ENCODE assay signal across 16 cellular contexts in genomic region chr14:54715244-54715643, GRCh38.
DNase-seq lines count a peak whose midpoint lies in the region; ATAC-seq and TF ChIP-seq lines count a peak whose summit lies in the region.
"Had no signal": no experiment of that assay in that cellular context is flagged by ENCODE, and none has a peak within 500 bp of the region (broad histone marks: within the 10 kb centered on the region; RNA-seq: fewer than 3 reads in every experiment).

No MANE protein-coding gene starts in this region.

- H3K4me3 Mint-ChIP-seq in progenitor cell of endocrine pancreas (ENCODE audit: low read depth), result no peak overlapping the region
- H3K4me3 Mint-ChIP-seq: CD4-positive, CD25-positive, alpha-beta regulatory T cell; stimulated activated effector memory CD8-positive, alpha-beta T cell treated with anti-CD3 and anti-CD28 coated beads, Interleukin-12 subunit alpha, Interleukin-12 subunit beta, amount 100 ng/mL, for 72 hours had no signal

- TF ChIP-seq CTCF in AG10803 (conservative IDR thresholded peaks at IDR 0.05; ENCODE audit: low read length) (peak; percentile 42), choroid plexus epithelial cell (conservative IDR thresholded peaks at IDR 0.05; ENCODE audit: low read depth, low read length) (peak; percentile 48), progenitor cell of endocrine pancreas (IDR thresholded peaks at IDR 0.05; ENCODE audit: unreplicated experiment) (no peak)

- no peaks in the 10 kb centered on the region for H3K36me3 Mint-ChIP-seq in progenitor cell of endocrine pancreas (ENCODE audit: insufficient read depth)
- H3K36me3 Mint-ChIP-seq: stimulated activated effector memory CD8-positive, alpha-beta T cell treated with anti-CD3 and anti-CD28 coated beads, Interleukin-12 subunit alpha, Interleukin-12 subunit beta, amount 100 ng/mL, for 72 hours had no signal

- H3K4me1 Mint-ChIP-seq in progenitor cell of endocrine pancreas (ENCODE audit: low read depth), result no peaks in the 10 kb centered on the region
- H3K4me1 Mint-ChIP-seq: stimulated activated effector memory CD8-positive, alpha-beta T cell treated with anti-CD3 and anti-CD28 coated beads, Interleukin-12 subunit alpha, Interleukin-12 subunit beta, amount 100 ng/mL, for 72 hours had no signal

- H3K27me3 Mint-ChIP-seq in progenitor cell of endocrine pancreas, result no peaks in the 10 kb centered on the region

- H3K4me3 ChIP-seq in AG10803 (ENCODE audit: low read length) (no peak overlapping the region), choroid plexus epithelial cell (ENCODE audit: low read depth, low read length) (no peak overlapping the region)
- H3K4me3 ChIP-seq: prostate gland had no signal

- peaks cover 4% of the 10 kb centered on the region for H3K9me3 Mint-ChIP-seq in progenitor cell of endocrine pancreas (ENCODE audit: low read depth)
- H3K9me3 Mint-ChIP-seq: stimulated activated effector memory CD8-positive, alpha-beta T cell treated with anti-CD3 and anti-CD28 coated beads, Interleukin-12 subunit alpha, Interleukin-12 subunit beta, amount 100 ng/mL, for 72 hours had no signal

- DNase-seq in AG10803 (ENCODE audit: low read depth) (peak; percentile 36), M059J (ENCODE audit: low read depth) (peak; percentile 37), choroid plexus epithelial cell (ENCODE audit: low read depth) (peak; percentile 42), progenitor cell of endocrine pancreas (ENCODE audit: low spot score, unreplicated experiment) (no peak), NCI-H1105 (lab: John Stamatoyannopoulos, UW) (no peak), NAMALWA (ENCODE audit: low spot score) (no peak)
- no peak for DNase-seq in activated CD4-positive, alpha-beta T cell treated with anti-CD3 and anti-CD28 coated beads for 4 hours
- DNase-seq: activated CD4-positive, alpha-beta T cell treated with anti-CD3 and anti-CD28 coated beads for 48 hours; anterior cingulate cortex; CD4-positive, CD25-positive, alpha-beta regulatory T cell; midbrain; NCI-H345; stimulated activated CD4-positive, alpha-beta T cell treated with anti-CD3 and anti-CD28 coated beads, Interleukin-2, amount 100 ng/mL, for 48 hours had no signal

- H3K27ac Mint-ChIP-seq in progenitor cell of endocrine pancreas, result peak overlapping the region; percentile 62
- H3K27ac Mint-ChIP-seq: CD4-positive, CD25-positive, alpha-beta regulatory T cell; stimulated activated effector memory CD8-positive, alpha-beta T cell treated with anti-CD3 and anti-CD28 coated beads, Interleukin-12 subunit alpha, Interleukin-12 subunit beta, amount 100 ng/mL, for 72 hours had no signal

- ATAC-seq in GM19467 (IDR thresholded peaks at IDR 0.05; ENCODE audit: unreplicated experiment), result no peak
- ATAC-seq: stimulated activated effector memory CD8-positive, alpha-beta T cell treated with anti-CD3 and anti-CD28 coated beads, Interleukin-12 subunit alpha, Interleukin-12 subunit beta, amount 100 ng/mL, for 72 hours had no signal

Comparison
In these comparisons a context has a peak if more than half of its experiments do, and no peak if none do; other contexts are left out.
1. DNase-seq: peak in AG10803 (single experiment), M059J (single experiment) and choroid plexus epithelial cell (single experiment); none in progenitor cell of endocrine pancreas (single experiment), NCI-H1105 (single experiment), activated CD4-positive, alpha-beta T cell treated with anti-CD3 and anti-CD28 coated beads for 4 hours (0 of 2) and NAMALWA (single experiment).